31 cellular contexts compared by ENCODE assay signal in genomic region chr10:21053953-21054352, GRCh38.
"Had no signal": no experiment of that assay in that cellular context is flagged by ENCODE, and none has a peak within 500 bp of the region (broad histone marks: within the 10 kb centered on the region; RNA-seq: fewer than 3 reads in every experiment).

No MANE protein-coding gene starts in this region.

- H3K4me1 ChIP-seq: parathyroid adenoma, psoas muscle, spleen, stomach, tibial nerve, vagina had no signal

- H3K9me3 Mint-ChIP-seq: natural killer cell treated with Interleukin-12 subunit alpha and Interleukin-12 subunit beta and Interleukin-15 and Interleukin-18, amount 100 ng/mL, for 72 hours had no signal

- H3K9ac ChIP-seq: parathyroid adenoma had no signal

- H3K4me3 Mint-ChIP-seq: natural killer cell treated with Interleukin-12 subunit alpha and Interleukin-12 subunit beta and Interleukin-15 and Interleukin-18, amount 100 ng/mL, for 72 hours; nephron progenitor cell; neural crest cell; stimulated activated memory B cell treated with anti-CD40 and anti-IgM and Interleukin-4, amounts not matched to agents 10 μg/mL and 1 μg/mL and 100 μg/mL, for 72 hours; stimulated activated naive CD8-positive, alpha-beta T cell treated with anti-CD3 and anti-CD28 coated beads, Interleukin-15, Interleukin-2, amounts not matched to agents 100 ng/mL and 50 ng/mL, for 24 hours had no signal

- H3K36me3 ChIP-seq: neutrophil, spleen, stomach, thoracic aorta, thyroid gland, upper lobe of left lung, vagina had no signal

- H2AFZ ChIP-seq: parathyroid adenoma had no signal

- H3K9me3 ChIP-seq: neutrophil, thyroid gland, vagina had no signal

- H3K27me3 Mint-ChIP-seq: natural killer cell treated with Interleukin-12 subunit alpha and Interleukin-12 subunit beta and Interleukin-15 and Interleukin-18, amount 100 ng/mL, for 72 hours; progenitor cell of endocrine pancreas; stimulated activated memory B cell treated with anti-CD40 and anti-IgM and Interleukin-4, amounts not matched to agents 10 μg/mL and 1 μg/mL and 100 μg/mL, for 72 hours; stimulated activated naive CD8-positive, alpha-beta T cell treated with anti-CD3 and anti-CD28 coated beads, Interleukin-15, Interleukin-2, amounts not matched to agents 100 ng/mL and 50 ng/mL, for 24 hours had no signal

- H3K4me1 Mint-ChIP-seq: stimulated activated memory B cell treated with anti-CD40 and anti-IgM and Interleukin-4, amounts not matched to agents 10 μg/mL and 1 μg/mL and 100 μg/mL, for 72 hours had no signal

- H3K27me3 ChIP-seq: neutrophil, stomach, thyroid gland, tibial nerve, upper lobe of left lung, vagina had no signal

- FAIRE-seq: urothelium cell line had no signal

- ATAC-seq: naive thymus-derived CD8-positive, alpha-beta T cell; natural killer cell treated with Interleukin-12 subunit alpha and Interleukin-12 subunit beta and Interleukin-15 and Interleukin-18, amount 100 ng/mL, for 72 hours; psoas muscle; right cardiac atrium; sciatic nerve; stimulated activated memory B cell treated with anti-CD40 and anti-IgM and Interleukin-4, amounts not matched to agents 10 μg/mL and 1 μg/mL and 100 μg/mL, for 72 hours had no signal

- DNase-seq: naive thymus-derived CD8-positive, alpha-beta T cell; nephron progenitor cell; nucleus accumbens; posterior cingulate gyrus; psoas muscle; right cardiac atrium; spleen; stimulated activated CD4-positive, alpha-beta T cell treated with anti-CD3 and anti-CD28 coated beads, Interleukin-12 subunit alpha, Interleukin-12 subunit beta, amount 100 ng/mL, for 4 hours; stimulated activated CD4-positive, alpha-beta T cell treated with anti-CD3 and anti-CD28 coated beads, Interleukin-1b, Interleukin-23, amount 100 ng/mL, for 48 hours; stimulated activated CD4-positive, alpha-beta T cell treated with anti-CD3 and anti-CD28 coated beads, Interleukin-4, amount 100 ng/mL, for 1 hour; stimulated activated CD4-positive, alpha-beta T cell treated with anti-CD3 and anti-CD28 coated beads, Interleukin-4, amount 100 ng/mL, for 4 hours; stimulated activated CD8-positive, alpha-beta memory T cell treated with anti-CD3 and anti-CD28 coated beads, Interleukin-4, amount 100 ng/mL, for 48 hours; stimulated activated naive CD4-positive, alpha-beta T cell treated with Interleukin-2 at 50 U/mL for 16 hours; stomach; thyroid gland; trophoblast cell; upper lobe of left lung had no signal

- H3K4me3 ChIP-seq: psoas muscle, skin epidermis, smooth muscle cell, spleen, stomach, thoracic aorta, thyroid gland, tibial nerve, upper lobe of left lung, vagina had no signal

- H3K27ac ChIP-seq: neutrophil, parathyroid adenoma, psoas muscle, skin epidermis, spleen, stomach, thoracic aorta, thyroid gland, tibial nerve, upper lobe of left lung, vagina had no signal

- H3K36me3 Mint-ChIP-seq: natural killer cell treated with Interleukin-12 subunit alpha and Interleukin-12 subunit beta and Interleukin-15 and Interleukin-18, amount 100 ng/mL, for 72 hours; stimulated activated memory B cell treated with anti-CD40 and anti-IgM and Interleukin-4, amounts not matched to agents 10 μg/mL and 1 μg/mL and 100 μg/mL, for 72 hours had no signal

- H3K4me2 ChIP-seq: smooth muscle cell had no signal

- H3K27ac Mint-ChIP-seq: natural killer cell treated with Interleukin-12 subunit alpha and Interleukin-12 subunit beta and Interleukin-15 and Interleukin-18, amount 100 ng/mL, for 72 hours; nephron progenitor cell; progenitor cell of endocrine pancreas; stimulated activated memory B cell treated with anti-CD40 and anti-IgM and Interleukin-4, amounts not matched to agents 10 μg/mL and 1 μg/mL and 100 μg/mL, for 72 hours; stimulated activated naive CD8-positive, alpha-beta T cell treated with anti-CD3 and anti-CD28 coated beads, Interleukin-15, Interleukin-2, amounts not matched to agents 100 ng/mL and 50 ng/mL, for 24 hours had no signal
